Comparison of ENCODE assay signal across 19 cellular contexts in genomic region chr14:56650075-56650474, GRCh38.
DNase-seq lines count a peak whose midpoint lies in the region; ATAC-seq and TF ChIP-seq lines count a peak whose summit lies in the region.
"Had no signal": no experiment of that assay in that cellular context is flagged by ENCODE, and none has a peak within 500 bp of the region (broad histone marks: within the 10 kb centered on the region; RNA-seq: fewer than 3 reads in every experiment).

No MANE protein-coding gene starts in this region.

- no peak for TF ChIP-seq CTCF in gastrocnemius medialis (IDR thresholded peaks at IDR 0.05 in 4 of 5, conservative IDR thresholded peaks at IDR 0.05 in 1 of 5)

- TF ChIP-seq POLR2A in gastrocnemius medialis (IDR thresholded peaks at IDR 0.05) = no peak

- H3K79me1 ChIP-seq in neuronal stem cell (ENCODE audit: low read depth, low read length) = no peaks in the 10 kb centered on the region

- H3K27me3 ChIP-seq in neuronal stem cell (ENCODE audit: control insufficient read depth in 3 of 3, insufficient read depth in 3 of 3, low read depth in 1 of 3, low read length in 3 of 3) (peaks cover 0 to 73% (median 0%) of the 10 kb centered on the region in 3 experiments), gastrocnemius medialis (no peaks in the 10 kb centered on the region)

- peak; percentile 13 for DNase-seq in Ammon's horn (ENCODE audit: low spot score)
- peak; percentile 2 for DNase-seq in NCI-H446 treated with DMSO at 0.1 percent for 48 hours (lab: John Stamatoyannopoulos, UW)
- peak; percentile 23 for DNase-seq in left cardiac atrium
- no peak for DNase-seq in neuronal stem cell (ENCODE audit: low spot score)
- no peak for DNase-seq in SKM-1 (lab: John Stamatoyannopoulos, UW; ENCODE audit: unreplicated experiment)
- no peak for DNase-seq in EL
- DNase-seq in gastrocnemius medialis = no peak
- DNase-seq: ACHN; CD4-positive, alpha-beta memory T cell; DMS79; GDM1; GM23248; KG1; NCI-H1048; NCI-H1694; NCI-H774; PC-9 had no signal

- WGBS in neuronal stem cell (ENCODE audit: extremely low coverage in 2 of 2, insufficient read length in 2 of 2, insufficient replicate concordance in 1 of 2), 2 donors = no CpG with 5 or more reads among the region's 9 CpGs

- H3K18ac ChIP-seq in neuronal stem cell (ENCODE audit: low read length) = peak overlapping the region; percentile 74

- peak overlapping the region; percentile 50 for H3K23ac ChIP-seq in neuronal stem cell (ENCODE audit: low read depth, low read length, poor library complexity)

- intact Hi-C loops in left cardiac atrium (cut with DNase I) = no loop called here
- intact Hi-C loops in gastrocnemius medialis (cut with DNase I; ENCODE audit: low total_unique reads) = no loop called here

- peak overlapping the region; percentile 82 for H2BK12ac ChIP-seq in neuronal stem cell (ENCODE audit: low read length)

- H2BK120ac ChIP-seq in neuronal stem cell (ENCODE audit: low read depth, low read length) = peak overlapping the region; percentile 18

- H3K4me2 ChIP-seq in neuronal stem cell (ENCODE audit: insufficient read depth, low read length, poor library complexity, severe bottlenecking) = no peak overlapping the region
- H3K4me2 ChIP-seq: PC-9 had no signal

- H2AFZ ChIP-seq in neuronal stem cell (ENCODE audit: low read length) = no peak overlapping the region
- H2AFZ ChIP-seq: GM23248, PC-9 had no signal

- no peak overlapping the region for H4K8ac ChIP-seq in neuronal stem cell (ENCODE audit: low read depth, low read length)

- peak; percentile 56 to 72 for ATAC-seq in left cardiac atrium
- ATAC-seq in HG02571 (IDR thresholded peaks at IDR 0.05; ENCODE audit: unreplicated experiment) = no peak
- ATAC-seq in gastrocnemius medialis = no peak

- peak overlapping the region; percentile 93 for H3K27ac ChIP-seq in neuronal stem cell (replicated peaks; ENCODE audit: low read length)
- no peak overlapping the region for H3K27ac ChIP-seq in gastrocnemius medialis
- H3K27ac ChIP-seq: GM23248, HL-60, PC-9 had no signal

- no peak overlapping the region for H3K4ac ChIP-seq in neuronal stem cell (ENCODE audit: low read length)

- no peak overlapping the region for H4K91ac ChIP-seq in neuronal stem cell (ENCODE audit: low read depth, low read length, poor library complexity)

- H3K4me3 ChIP-seq in neuronal stem cell (ENCODE audit: low read length in 2 of 2) (no peak overlapping the region), gastrocnemius medialis (no peak overlapping the region)
- H3K4me3 ChIP-seq: GM23248, PC-9 had no signal

- in situ Hi-C loops in gastrocnemius medialis (cut with MboI; ENCODE audit: low sequenced_read_pairs in 4 of 4) = no loop called here

- H3K4me1 ChIP-seq in neuronal stem cell (ENCODE audit: control insufficient read depth in 2 of 2, insufficient read depth in 1 of 2, low read depth in 1 of 2, low read length in 2 of 2) (peaks cover 3 to 9% of the 10 kb centered on the region in 2 donors), gastrocnemius medialis (no peaks in the 10 kb centered on the region)

- peak overlapping the region; percentile 8 for H2BK15ac ChIP-seq in neuronal stem cell (ENCODE audit: low read length)

- peaks cover 0 to 13% of the 10 kb centered on the region in 2 donors for H3K36me3 ChIP-seq in neuronal stem cell (replicated peaks in 1 of 2; ENCODE audit: control insufficient read depth in 2 of 2, insufficient read depth in 2 of 2, low read length in 2 of 2)
- peaks cover 0 to 3% of the 10 kb centered on the region in 2 donors for H3K36me3 ChIP-seq in gastrocnemius medialis

- peak overlapping the region; percentile 10 for H3K14ac ChIP-seq in neuronal stem cell (ENCODE audit: low read length)

- H2BK5ac ChIP-seq in neuronal stem cell (ENCODE audit: low read length) = peak overlapping the region; percentile 97

- H2AK5ac ChIP-seq in neuronal stem cell (ENCODE audit: low read depth, low read length) = peak overlapping the region; percentile 93

- H3K9ac ChIP-seq in neuronal stem cell (ENCODE audit: low read depth, low read length, poor library complexity) = no peak overlapping the region
- H3K9ac ChIP-seq: GM23248 had no signal

- H3K9me3 ChIP-seq in neuronal stem cell (replicated peaks in 1 of 2; ENCODE audit: control insufficient read depth in 2 of 2, insufficient read depth in 1 of 2, low read depth in 1 of 2, low read length in 2 of 2) (no peaks in the 10 kb centered on the region), gastrocnemius medialis (no peaks in the 10 kb centered on the region)

Comparison
In these comparisons a context has a peak if more than half of its experiments do, and no peak if none do; other contexts are left out.
1. DNase-seq: peak in Ammon's horn (single experiment), NCI-H446 treated with DMSO at 0.1 percent for 48 hours (single experiment) and left cardiac atrium (single experiment); none in neuronal stem cell (single experiment), SKM-1 (single experiment), EL (single experiment) and gastrocnemius medialis (0 of 2).
2. ATAC-seq: peak in left cardiac atrium (2 of 2); none in HG02571 (single experiment) and gastrocnemius medialis (0 of 2).